Comparison of ENCODE assay signal across 10 cellular contexts in the genomic region with DNA sequence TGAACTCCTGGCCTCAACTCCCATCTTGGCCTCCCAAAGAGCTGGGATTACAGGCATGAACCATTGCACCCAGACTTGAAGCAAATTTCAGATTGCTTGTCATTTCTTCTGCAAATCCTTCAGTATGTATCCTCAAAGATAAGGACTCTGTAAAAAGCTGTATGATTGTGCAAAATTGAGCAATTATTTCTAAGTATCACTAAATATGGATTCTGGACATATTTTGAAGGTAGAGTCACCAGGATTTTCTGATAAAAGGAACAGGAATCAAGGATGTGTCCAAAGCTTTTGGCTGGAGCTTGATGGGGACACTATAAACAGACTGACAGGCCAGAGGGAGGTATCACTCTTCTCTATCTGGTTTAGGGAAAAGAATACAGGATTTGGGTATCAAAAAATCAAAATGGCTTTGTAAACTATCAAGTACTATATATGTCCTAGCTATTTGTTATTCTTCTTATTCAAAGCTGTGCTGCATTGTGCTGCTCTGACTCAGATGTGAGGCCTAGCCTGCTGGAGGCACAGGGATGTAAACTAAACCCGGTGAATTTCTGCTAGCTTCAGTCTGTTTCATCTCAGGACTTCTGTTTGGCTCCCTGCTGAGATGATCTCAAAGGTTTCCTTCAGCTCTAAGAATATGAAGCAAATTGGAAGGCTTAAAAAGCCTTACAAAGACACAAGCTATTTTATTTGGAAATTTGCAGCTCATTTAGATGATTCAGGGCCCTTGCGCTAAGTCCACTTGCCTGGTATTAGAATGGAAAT. TPM values are rescaled to one million over a fixed set of nuclear protein-coding genes. Genes with fewer than 3 reads are reported as not detected.
A peak's percentile ranks its signal among the peaks of the same experiment; 100 is the strongest.
DNase-seq lines count a peak whose midpoint lies in the region; ATAC-seq and TF ChIP-seq lines count a peak whose summit lies in the region.
"Had no signal": no experiment of that assay in that cellular context is flagged by ENCODE, and none has a peak within 500 bp of the region (broad histone marks: within the 10 kb centered on the region; RNA-seq: fewer than 3 reads in every experiment).

No MANE protein-coding gene starts in this region.

- intact Hi-C loops in natural killer cell (cut with micrococcal nuclease), result no loop called here

- H3K14ac ChIP-seq in neuronal stem cell (ENCODE audit: low read length), result no peak overlapping the region

- no peak overlapping the region for H3K9ac ChIP-seq in neuronal stem cell (ENCODE audit: low read depth, low read length, poor library complexity)

- H3K4me3 Mint-ChIP-seq in natural killer cell, result no peak overlapping the region
- H3K4me3 Mint-ChIP-seq in natural killer cell treated with Interleukin-12 subunit alpha and Interleukin-12 subunit beta and Interleukin-15 and Interleukin-18, amount 100 ng/mL, for 72 hours, result no peak overlapping the region
- H3K4me3 Mint-ChIP-seq in activated naive CD8-positive, alpha-beta T cell treated with anti-CD3 and anti-CD28 coated beads, Interleukin-2, amount 50 U/mL, for 24 hours, result no peak overlapping the region

- H3K23ac ChIP-seq in neuronal stem cell (ENCODE audit: low read depth, low read length, poor library complexity), result no peak overlapping the region

- H3K4me3 ChIP-seq in fibroblast of pulmonary artery (replicated peaks; ENCODE audit: low read depth, low read length) (no peak overlapping the region), thoracic aorta (no peak overlapping the region), neuronal stem cell (ENCODE audit: low read length in 2 of 2) (no peak overlapping the region)

- H3K4me1 Mint-ChIP-seq in natural killer cell, result peaks cover 5 to 34% of the 10 kb centered on the region in 2 donors
- H3K4me1 Mint-ChIP-seq in natural killer cell treated with Interleukin-12 subunit alpha and Interleukin-12 subunit beta and Interleukin-15 and Interleukin-18, amount 100 ng/mL, for 72 hours (ENCODE audit: low read depth in 2 of 2), result peaks cover 18 to 26% of the 10 kb centered on the region in 2 donors
- H3K4me1 Mint-ChIP-seq in activated naive CD8-positive, alpha-beta T cell treated with anti-CD3 and anti-CD28 coated beads, Interleukin-2, amount 50 U/mL, for 24 hours, result peaks cover 37% of the 10 kb centered on the region

- H3K9me3 Mint-ChIP-seq in natural killer cell, result no peaks in the 10 kb centered on the region
- no peaks in the 10 kb centered on the region for H3K9me3 Mint-ChIP-seq in natural killer cell treated with Interleukin-12 subunit alpha and Interleukin-12 subunit beta and Interleukin-15 and Interleukin-18, amount 100 ng/mL, for 72 hours
- no peaks in the 10 kb centered on the region for H3K9me3 Mint-ChIP-seq in activated naive CD8-positive, alpha-beta T cell treated with anti-CD3 and anti-CD28 coated beads, Interleukin-2, amount 50 U/mL, for 24 hours

- WGBS in neuronal stem cell (ENCODE audit: extremely low coverage in 2 of 2, insufficient read length in 2 of 2, insufficient replicate concordance in 1 of 2), 2 donors, result no CpG with 5 or more reads among the region's 2 CpGs

- H2BK120ac ChIP-seq in neuronal stem cell (ENCODE audit: low read depth, low read length), result no peak overlapping the region

- H3K36me3 ChIP-seq in thoracic aorta (peaks cover 9% of the 10 kb centered on the region), neuronal stem cell (replicated peaks in 1 of 2; ENCODE audit: control insufficient read depth in 2 of 2, insufficient read depth in 2 of 2, low read length in 2 of 2) (peaks cover 28 to 73% of the 10 kb centered on the region in 2 donors)

- no peak overlapping the region for H2BK5ac ChIP-seq in neuronal stem cell (ENCODE audit: low read length)

- H3K18ac ChIP-seq in neuronal stem cell (ENCODE audit: low read length), result no peak overlapping the region

- ATAC-seq in natural killer cell (no peak), thoracic aorta (ENCODE audit: insufficient number of reproducible peaks, low FRiP score, low read depth) (no peak), GM19455 (IDR thresholded peaks at IDR 0.05; ENCODE audit: unreplicated experiment) (no peak)
- no peak for ATAC-seq in natural killer cell treated with Interleukin-12 subunit alpha and Interleukin-12 subunit beta and Interleukin-15 and Interleukin-18, amount 100 ng/mL, for 72 hours
- no peak for ATAC-seq in activated naive CD8-positive, alpha-beta T cell treated with anti-CD3 and anti-CD28 coated beads, Interleukin-2, amount 50 U/mL, for 24 hours

- H3K27me3 Mint-ChIP-seq in natural killer cell (ENCODE audit: low read depth in 2 of 2), result no peaks in the 10 kb centered on the region
- no peaks in the 10 kb centered on the region for H3K27me3 Mint-ChIP-seq in natural killer cell treated with Interleukin-12 subunit alpha and Interleukin-12 subunit beta and Interleukin-15 and Interleukin-18, amount 100 ng/mL, for 72 hours
- H3K27me3 Mint-ChIP-seq in activated naive CD8-positive, alpha-beta T cell treated with anti-CD3 and anti-CD28 coated beads, Interleukin-2, amount 50 U/mL, for 24 hours, result no peaks in the 10 kb centered on the region

- no peak overlapping the region for H2AK5ac ChIP-seq in neuronal stem cell (ENCODE audit: low read depth, low read length)

- peaks cover 15% of the 10 kb centered on the region for H3K36me3 Mint-ChIP-seq in natural killer cell
- peaks cover 26% of the 10 kb centered on the region for H3K36me3 Mint-ChIP-seq in natural killer cell treated with Interleukin-12 subunit alpha and Interleukin-12 subunit beta and Interleukin-15 and Interleukin-18, amount 100 ng/mL, for 72 hours
- peaks cover 50% of the 10 kb centered on the region for H3K36me3 Mint-ChIP-seq in activated naive CD8-positive, alpha-beta T cell treated with anti-CD3 and anti-CD28 coated beads, Interleukin-2, amount 50 U/mL, for 24 hours (ENCODE audit: low read depth)

- TF ChIP-seq CTCF in natural killer cell (IDR thresholded peaks at IDR 0.05) (no peak), fibroblast of pulmonary artery (IDR thresholded peaks at IDR 0.05; ENCODE audit: low read length, missing control alignments) (no peak), thoracic aorta (IDR thresholded peaks at IDR 0.05) (no peak)

- H3K27me3 ChIP-seq in thoracic aorta (replicated peaks; ENCODE audit: insufficient read depth), result no peaks in the 10 kb centered on the region
- H3K27me3 ChIP-seq in neuronal stem cell (ENCODE audit: control insufficient read depth in 3 of 3, insufficient read depth in 3 of 3, low read depth in 1 of 3, low read length in 3 of 3), result no peaks in the 10 kb centered on the region
- H3K27me3 ChIP-seq: BLaER1 treated with 17β-estradiol and CSF1 and Interleukin-3, amounts not matched to agents 10 nM and 100 nM had no signal

- H3K9me3 ChIP-seq in thoracic aorta, result no peaks in the 10 kb centered on the region
- no peaks in the 10 kb centered on the region for H3K9me3 ChIP-seq in neuronal stem cell (replicated peaks in 1 of 2; ENCODE audit: control insufficient read depth in 2 of 2, insufficient read depth in 1 of 2, low read depth in 1 of 2, low read length in 2 of 2)
- H3K9me3 ChIP-seq: BLaER1 treated with 17β-estradiol and CSF1 and Interleukin-3, amounts not matched to agents 10 nM and 100 nM had no signal

- H2BK12ac ChIP-seq in neuronal stem cell (ENCODE audit: low read length), result no peak overlapping the region

- peak overlapping the region; percentile 45 to 64 for H3K27ac Mint-ChIP-seq in natural killer cell
- H3K27ac Mint-ChIP-seq in natural killer cell treated with Interleukin-12 subunit alpha and Interleukin-12 subunit beta and Interleukin-15 and Interleukin-18, amount 100 ng/mL, for 72 hours, result no peak overlapping the region
- peak overlapping the region; percentile 11 for H3K27ac Mint-ChIP-seq in activated naive CD8-positive, alpha-beta T cell treated with anti-CD3 and anti-CD28 coated beads, Interleukin-2, amount 50 U/mL, for 24 hours

- peaks cover 2% of the 10 kb centered on the region for H3K79me1 ChIP-seq in neuronal stem cell (ENCODE audit: low read depth, low read length)

- H2BK15ac ChIP-seq in neuronal stem cell (ENCODE audit: low read length), result no peak overlapping the region

- H4K91ac ChIP-seq in neuronal stem cell (ENCODE audit: low read depth, low read length, poor library complexity), result no peak overlapping the region

- H4K8ac ChIP-seq in neuronal stem cell (ENCODE audit: low read depth, low read length), result no peak overlapping the region

- H3K4me1 ChIP-seq in thoracic aorta (ENCODE audit: control insufficient read depth in 1 of 2, low read depth in 2 of 2), result no peaks in the 10 kb centered on the region
- H3K4me1 ChIP-seq in neuronal stem cell (ENCODE audit: control insufficient read depth in 2 of 2, insufficient read depth in 1 of 2, low read depth in 1 of 2, low read length in 2 of 2), result no peaks in the 10 kb centered on the region

- no peak overlapping the region for H3K4ac ChIP-seq in neuronal stem cell (ENCODE audit: low read length)

- DNase-seq in natural killer cell (no peak), fibroblast of pulmonary artery (ENCODE audit: low read depth) (peak; percentile 60), thoracic aorta (ENCODE audit: low spot score) (no peak), neuronal stem cell (ENCODE audit: low spot score) (no peak), NCI-H2029 treated with DMSO at 0.1 percent for 48 hours (lab: John Stamatoyannopoulos, UW) (no peak)
- DNase-seq in natural killer cell treated with Interleukin-12 subunit alpha and Interleukin-12 subunit beta and Interleukin-15 and Interleukin-18, amount 100 ng/mL, for 72 hours (ENCODE audit: low spot score), result no peak
- DNase-seq in activated naive CD8-positive, alpha-beta T cell treated with anti-CD3 and anti-CD28 coated beads, Interleukin-2, amount 50 U/mL, for 24 hours, result no peak
- DNase-seq: NCI-H1417 had no signal

- no peak overlapping the region for H2AFZ ChIP-seq in neuronal stem cell (ENCODE audit: low read length)

- H3K27ac ChIP-seq in thoracic aorta, result peak overlapping the region; percentile 22 to 73
- no peak overlapping the region for H3K27ac ChIP-seq in neuronal stem cell (replicated peaks; ENCODE audit: low read length)

- H3K4me2 ChIP-seq in neuronal stem cell (ENCODE audit: insufficient read depth, low read length, poor library complexity, severe bottlenecking), result no peak overlapping the region

RNA-seq across cellular contexts. Expression of gene RPS4X, which starts 8.3 kb away (rescaled TPM):
- total RNA-seq in natural killer cell (100 to 1,000 TPM; 611 to 754 (median 650) TPM), thoracic aorta (100 to 1,000 TPM; 384 to 397 TPM)
- total RNA-seq in natural killer cell treated with Interleukin-12 subunit alpha and Interleukin-12 subunit beta and Interleukin-15 and Interleukin-18, amount 100 ng/mL, for 72 hours, result 100 to 1,000 TPM; 525 to 918 TPM
- 1,442 TPM for polyA plus RNA-seq in neuronal stem cell (2013, experiment 1 of 2)
- polyA plus RNA-seq in neuronal stem cell (2013, experiment 2 of 2), result 1,420 TPM

RNA-seq across cellular contexts. Expression of gene ERCC6L, which starts 30.0 kb away (rescaled TPM):
- total RNA-seq in natural killer cell (under 1 TPM; 0.13 to 0.54 (median 0.28) TPM), thoracic aorta (under 1 TPM in 1 of 2 donors, not detected in 1; 0.41 TPM)
- total RNA-seq in natural killer cell treated with Interleukin-12 subunit alpha and Interleukin-12 subunit beta and Interleukin-15 and Interleukin-18, amount 100 ng/mL, for 72 hours, result 10 to 100 TPM in 1 of 2 donors, 1 to 10 TPM in 1; 6.1 to 10.8 TPM
- polyA plus RNA-seq in neuronal stem cell (2013, experiment 1 of 2), result 7.9 TPM
- 7.9 TPM for polyA plus RNA-seq in neuronal stem cell (2013, experiment 2 of 2)

RNA-seq across cellular contexts. Expression of gene CITED1, which starts 36.9 kb away (rescaled TPM):
- under 1 TPM in 1 of 3 donors, not detected in 2; 0.49 TPM for total RNA-seq in natural killer cell
- total RNA-seq in natural killer cell treated with Interleukin-12 subunit alpha and Interleukin-12 subunit beta and Interleukin-15 and Interleukin-18, amount 100 ng/mL, for 72 hours, result under 1 TPM in 1 of 2 donors, not detected in 1; 0.38 TPM
- 1 to 10 TPM in 1 of 2 donors, not detected in 1; 3.7 TPM for total RNA-seq in thoracic aorta
- 4.0 TPM for polyA plus RNA-seq in neuronal stem cell (2013, experiment 1 of 2)
- polyA plus RNA-seq in neuronal stem cell (2013, experiment 2 of 2), result 3.6 TPM

Comparison
In these comparisons a context has a peak if more than half of its experiments do, and no peak if none do; other contexts are left out.
1. H3K27ac Mint-ChIP-seq: peak in natural killer cell (2 of 2) and activated naive CD8-positive, alpha-beta T cell treated with anti-CD3 and anti-CD28 coated beads, Interleukin-2, amount 50 U/mL, for 24 hours (single experiment); none in natural killer cell treated with Interleukin-12 subunit alpha and Interleukin-12 subunit beta and Interleukin-15 and Interleukin-18, amount 100 ng/mL, for 72 hours (0 of 2).
2. RNA of gene ERCC6L, which starts 30.0 kb away (total RNA-seq): 6.1 to 10.8 TPM in natural killer cell treated with Interleukin-12 subunit alpha and Interleukin-12 subunit beta and Interleukin-15 and Interleukin-18, amount 100 ng/mL, for 72 hours; 0.41 TPM in thoracic aorta and 0.13 to 0.54 TPM in natural killer cell; every median in the first group is over 4 times any median in the second.